8 cellular contexts compared by ENCODE assay signal in genomic region chr11:134036484-134037092, GRCh38. TPM values are rescaled to one million over a fixed set of nuclear protein-coding genes. Genes with fewer than 3 reads are reported as not detected.
DNase-seq lines count a peak whose midpoint lies in the region; ATAC-seq and TF ChIP-seq lines count a peak whose summit lies in the region.

No MANE protein-coding gene starts in this region.

- peaks cover 35% of the 10 kb centered on the region for H3K4me1 Mint-ChIP-seq in endodermal cell

- POLR2A ChIA-PET in PC-3 (lab: Charles Lee; ENCODE audit: unreplicated experiment): no interaction called here

- WGBS in endodermal cell (ENCODE audit: insufficient coverage in 1 of 2, insufficient read length in 1 of 2), 2 experiments: 14 to 33% methylated on average over 7 to 35 of the region's 37 CpGs

- no peaks in the 10 kb centered on the region for H3K9me3 ChIP-seq in BLaER1 treated with 17β-estradiol and CSF1 and Interleukin-3, amounts not matched to agents 10 nM and 100 nM (replicated peaks in 1 of 11)
- H3K9me3 ChIP-seq in PC-3 (ENCODE audit: low read length) (no peaks in the 10 kb centered on the region), endodermal cell (ENCODE audit: control insufficient read depth, low read length) (no peaks in the 10 kb centered on the region), neural cell (ENCODE audit: low read length) (no peaks in the 10 kb centered on the region)

- peak overlapping the region in 10 of 11 experiments; percentile 68 to 82 (median 77); a peak in 19 of 22 replicates for H3K9ac ChIP-seq in BLaER1 treated with 17β-estradiol and CSF1 and Interleukin-3, amounts not matched to agents 10 nM and 100 nM
- no peak overlapping the region for H3K9ac ChIP-seq in PC-3 (ENCODE audit: low read length)
- H3K9ac ChIP-seq in endodermal cell (ENCODE audit: extremely low read depth, low read length, poor library complexity, severe bottlenecking): no peak overlapping the region
- peak overlapping the region; percentile 65 for H3K9ac ChIP-seq in neural cell (ENCODE audit: low read length)

- TF ChIP-seq EP300 in neural cell (conservative IDR thresholded peaks at IDR 0.05; ENCODE audit: poor library complexity, severe bottlenecking): no peak

- no peaks in the 10 kb centered on the region for H3K36me3 ChIP-seq in BLaER1 treated with 17β-estradiol and CSF1 and Interleukin-3, amounts not matched to agents 10 nM and 100 nM
- H3K36me3 ChIP-seq in PC-3 (ENCODE audit: low read depth, low read length): no peaks in the 10 kb centered on the region
- no peaks in the 10 kb centered on the region for H3K36me3 ChIP-seq in endodermal cell (ENCODE audit: control insufficient read depth, insufficient read depth, low read length)
- H3K36me3 ChIP-seq in neural cell (ENCODE audit: insufficient read depth, low read length): no peaks in the 10 kb centered on the region

- H2AFZ ChIP-seq in PC-3 (ENCODE audit: low read length) (peak overlapping the region; percentile 90; the same call in 1 of the 2 replicates), neural cell (ENCODE audit: low read depth, low read length) (peak overlapping the region; percentile 69)

- peak overlapping the region; percentile 83 to 96 (median 93) for H3K4me2 ChIP-seq in BLaER1 treated with 17β-estradiol and CSF1 and Interleukin-3, amounts not matched to agents 10 nM and 100 nM
- H3K4me2 ChIP-seq in PC-3 (ENCODE audit: low read length) (peak overlapping the region; percentile 87), neural cell (ENCODE audit: low read length) (peak overlapping the region; percentile 76)

- H3K4me1 ChIP-seq in BLaER1 treated with 17β-estradiol and CSF1 and Interleukin-3, amounts not matched to agents 10 nM and 100 nM: peaks cover 58 to 94% (median 87%) of the 10 kb centered on the region in 10 experiments
- H3K4me1 ChIP-seq in PC-3 (ENCODE audit: insufficient read depth, low read length) (peaks cover 4% of the 10 kb centered on the region), endodermal cell (ENCODE audit: control insufficient read depth, insufficient read depth, low read length) (peaks cover 6% of the 10 kb centered on the region)

- no peaks in the 10 kb centered on the region for H3K27me3 ChIP-seq in BLaER1 treated with 17β-estradiol and CSF1 and Interleukin-3, amounts not matched to agents 10 nM and 100 nM
- H3K27me3 ChIP-seq in PC-3 (ENCODE audit: low read length) (peaks cover 21% of the 10 kb centered on the region), endodermal cell (ENCODE audit: control insufficient read depth, insufficient read depth, low read length, poor library complexity, severe bottlenecking) (no peaks in the 10 kb centered on the region), neural cell (ENCODE audit: insufficient read depth, low read depth, low read length) (no peaks in the 10 kb centered on the region)

- peak overlapping the region; percentile 55 to 78 (median 67) for H3K4me3 ChIP-seq in BLaER1 treated with 17β-estradiol and CSF1 and Interleukin-3, amounts not matched to agents 10 nM and 100 nM
- peak overlapping the region; percentile 58 for H3K4me3 ChIP-seq in PC-3 (ENCODE audit: low read length)
- H3K4me3 ChIP-seq in endodermal cell (ENCODE audit: low read length): peak overlapping the region; percentile 79
- peak overlapping the region; percentile 71 for H3K4me3 ChIP-seq in neural cell (ENCODE audit: low read length)

- H3K36me3 Mint-ChIP-seq in endodermal cell (ENCODE audit: low read depth): no peaks in the 10 kb centered on the region

- CTCF ChIA-PET in PC-3 (lab: Charles Lee): no interaction called here

- H3K9me3 Mint-ChIP-seq in endodermal cell: no peaks in the 10 kb centered on the region

- DNase-seq in PC-3 (no peak), endodermal cell (peak; percentile 84), DMS53 treated with DMSO at 0.1 percent for 48 hours (lab: John Stamatoyannopoulos, UW; ENCODE audit: unreplicated experiment) (no peak), GM20000 (ENCODE audit: low spot score) (no peak), dermis blood vessel endothelial cell (no peak)

- H3K9me2 ChIP-seq in PC-3 (replicated peaks; ENCODE audit: low read length) (no peaks in the 10 kb centered on the region), neural cell (ENCODE audit: insufficient read depth, low read length) (no peaks in the 10 kb centered on the region)

- peak overlapping the region; percentile 92 for H3K27ac Mint-ChIP-seq in endodermal cell

- H3K79me2 ChIP-seq in PC-3 (ENCODE audit: low read length) (no peaks in the 10 kb centered on the region), neural cell (replicated peaks; ENCODE audit: insufficient read depth, low read length) (no peaks in the 10 kb centered on the region)

- intact Hi-C loops in PC-3 (cut with micrococcal nuclease): no loop called here

- no peaks in the 10 kb centered on the region for H3F3A ChIP-seq in PC-3 (ENCODE audit: low read length, unreplicated experiment)
- H3F3A ChIP-seq in neural cell (ENCODE audit: insufficient read depth, low read length, poor library complexity, severe bottlenecking): no peaks in the 10 kb centered on the region

- H4K20me1 ChIP-seq in BLaER1 treated with 17β-estradiol and CSF1 and Interleukin-3, amounts not matched to agents 10 nM and 100 nM: no peaks in the 10 kb centered on the region
- H4K20me1 ChIP-seq in PC-3 (ENCODE audit: low read length) (no peaks in the 10 kb centered on the region), neural cell (ENCODE audit: insufficient read depth) (no peaks in the 10 kb centered on the region)

- ATAC-seq in PC-3: no peak
- ATAC-seq in GM18511 (IDR thresholded peaks at IDR 0.05; ENCODE audit: unreplicated experiment): no peak

- H3K27me3 Mint-ChIP-seq in endodermal cell (ENCODE audit: insufficient read depth): peaks cover 11% of the 10 kb centered on the region

- H3K27ac ChIP-seq in BLaER1 treated with 17β-estradiol and CSF1 and Interleukin-3, amounts not matched to agents 10 nM and 100 nM: peak overlapping the region in 8 of 11 experiments; percentile 69 to 85 (median 78); a peak in 13 of 22 replicates
- H3K27ac ChIP-seq in PC-3 (ENCODE audit: low read length): no peak overlapping the region
- H3K27ac ChIP-seq in endodermal cell (ENCODE audit: low read depth, low read length): no peak overlapping the region
- peak overlapping the region; percentile 60 for H3K27ac ChIP-seq in neural cell (ENCODE audit: low read length)

- no peak for TF ChIP-seq RAD21 in neural cell (conservative IDR thresholded peaks at IDR 0.05)

- BruUV-seq in PC-3 (replicated peaks; lab: Mats Ljungman, UMichigan): no TSS peak

- peak overlapping the region; percentile 71 for H3K4me3 Mint-ChIP-seq in endodermal cell

- no peak for TF ChIP-seq CTCF in PC-3 (conservative IDR thresholded peaks at IDR 0.05; ENCODE audit: low read depth, low read length)
- TF ChIP-seq CTCF in endodermal cell (conservative IDR thresholded peaks at IDR 0.05): no peak
- TF ChIP-seq CTCF in neural cell (IDR thresholded peaks at IDR 0.05; ENCODE audit: poor library complexity, severe bottlenecking): no peak
- TF ChIP-seq CTCF in GM20000 (IDR thresholded peaks at IDR 0.05; ENCODE audit: extremely low read depth, missing control alignments): no peak

TF ChIP-seq in neural cell, 6 proteins besides CTCF, POLR2A, EP300 and RAD21:
- TF ChIP-seq POLR2AphosphoS5 (IDR thresholded peaks at IDR 0.05): no peak
- no peak for TF ChIP-seq EZH2 (IDR thresholded peaks at IDR 0.05; ENCODE audit: borderline replicate concordance, insufficient read depth, low read length, poor library complexity, severe bottlenecking)
- TF ChIP-seq, protein P1, sequence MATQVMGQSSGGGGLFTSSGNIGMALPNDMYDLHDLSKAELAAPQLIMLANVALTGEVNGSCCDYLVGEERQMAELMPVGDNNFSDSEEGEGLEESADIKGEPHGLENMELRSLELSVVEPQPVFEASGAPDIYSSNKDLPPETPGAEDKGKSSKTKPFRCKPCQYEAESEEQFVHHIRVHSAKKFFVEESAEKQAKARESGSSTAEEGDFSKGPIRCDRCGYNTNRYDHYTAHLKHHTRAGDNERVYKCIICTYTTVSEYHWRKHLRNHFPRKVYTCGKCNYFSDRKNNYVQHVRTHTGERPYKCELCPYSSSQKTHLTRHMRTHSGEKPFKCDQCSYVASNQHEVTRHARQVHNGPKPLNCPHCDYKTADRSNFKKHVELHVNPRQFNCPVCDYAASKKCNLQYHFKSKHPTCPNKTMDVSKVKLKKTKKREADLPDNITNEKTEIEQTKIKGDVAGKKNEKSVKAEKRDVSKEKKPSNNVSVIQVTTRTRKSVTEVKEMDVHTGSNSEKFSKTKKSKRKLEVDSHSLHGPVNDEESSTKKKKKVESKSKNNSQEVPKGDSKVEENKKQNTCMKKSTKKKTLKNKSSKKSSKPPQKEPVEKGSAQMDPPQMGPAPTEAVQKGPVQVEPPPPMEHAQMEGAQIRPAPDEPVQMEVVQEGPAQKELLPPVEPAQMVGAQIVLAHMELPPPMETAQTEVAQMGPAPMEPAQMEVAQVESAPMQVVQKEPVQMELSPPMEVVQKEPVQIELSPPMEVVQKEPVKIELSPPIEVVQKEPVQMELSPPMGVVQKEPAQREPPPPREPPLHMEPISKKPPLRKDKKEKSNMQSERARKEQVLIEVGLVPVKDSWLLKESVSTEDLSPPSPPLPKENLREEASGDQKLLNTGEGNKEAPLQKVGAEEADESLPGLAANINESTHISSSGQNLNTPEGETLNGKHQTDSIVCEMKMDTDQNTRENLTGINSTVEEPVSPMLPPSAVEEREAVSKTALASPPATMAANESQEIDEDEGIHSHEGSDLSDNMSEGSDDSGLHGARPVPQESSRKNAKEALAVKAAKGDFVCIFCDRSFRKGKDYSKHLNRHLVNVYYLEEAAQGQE (IDR thresholded peaks at IDR 0.05; ENCODE audit: borderline replicate concordance): no peak
- no peak for TF ChIP-seq SMC3 (conservative IDR thresholded peaks at IDR 0.05; ENCODE audit: poor library complexity)
- TF ChIP-seq MXI1 (conservative IDR thresholded peaks at IDR 0.05; ENCODE audit: poor library complexity, severe bottlenecking): no peak
- TF ChIP-seq TAF1 (IDR thresholded peaks at IDR 0.05; ENCODE audit: low read depth): no peak
TF ChIP-seq in neural cell: peak in this region for 0.

RNA-seq across cellular contexts. Expression of gene JAM3, which starts 32.3 kb away (rescaled TPM):
- total RNA-seq in PC-3 (2014; rRNA removed): 1.6 and 3.1 TPM in 2 replicates
- 10 to 100 TPM; 35.8 to 41.8 TPM for total RNA-seq in endodermal cell
- polyA plus RNA-seq in endodermal cell (2013, experiment 1 of 2): 110 TPM
- polyA plus RNA-seq in endodermal cell (2013, experiment 2 of 2): 105 TPM
- 46.1 and 58.5 TPM in 2 replicates for polyA plus RNA-seq in neural cell
- 67.8 and 69.1 TPM in 2 replicates for polyA minus RNA-seq in neural cell
- total RNA-seq in dermis blood vessel endothelial cell: 14.4 and 49.5 TPM in 2 replicates

Comparison
In these comparisons a context has a peak if more than half of its experiments do, and no peak if none do; other contexts are left out.
1. H3K27ac ChIP-seq: peak in BLaER1 treated with 17β-estradiol and CSF1 and Interleukin-3, amounts not matched to agents 10 nM and 100 nM (8 of 11) and neural cell (single experiment); none in PC-3 (single experiment) and endodermal cell (single experiment).
2. H3K9ac ChIP-seq: peak in BLaER1 treated with 17β-estradiol and CSF1 and Interleukin-3, amounts not matched to agents 10 nM and 100 nM (10 of 11) and neural cell (single experiment); none in PC-3 (single experiment) and endodermal cell (single experiment).
3. Peak in every context shown above with its lines, with median percentiles within 50 percentile points of each other: H3K4me2 ChIP-seq and H3K4me3 ChIP-seq.